Comparison of ENCODE assay signal across 8 cellular contexts in genomic region chr6:144036064-144036873, GRCh38. TPM values are rescaled to one million over a fixed set of nuclear protein-coding genes. Genes with fewer than 3 reads are reported as not detected.
DNase-seq lines count a peak whose midpoint lies in the region; ATAC-seq, FAIRE-seq and TF ChIP-seq lines count a peak whose summit lies in the region.

No MANE protein-coding gene starts in this region.

- TF ChIP-seq RAD21 in GM12878 (IDR thresholded peaks at IDR 0.05; ENCODE audit: insufficient read depth, low read depth, low read length) = peak; percentile 49

- H2AFZ ChIP-seq in GM12878 (ENCODE audit: control insufficient read depth, low read depth, low read length) = peak overlapping the region; percentile 77

- no peaks in the 10 kb centered on the region for H3K36me3 ChIP-seq in CD4-positive, CD25-positive, alpha-beta regulatory T cell (ENCODE audit: control insufficient read depth, insufficient read depth, low read length)
- no peaks in the 10 kb centered on the region for H3K36me3 ChIP-seq in GM12878 (ENCODE audit: control insufficient read depth in 2 of 2, insufficient read depth in 2 of 2, low read length in 1 of 2)
- H3K36me3 ChIP-seq in thymus (ENCODE audit: control insufficient read depth, insufficient read depth) = no peaks in the 10 kb centered on the region

- peak in 1 of 3 donors; percentile 50 for DNase-seq in CD4-positive, CD25-positive, alpha-beta regulatory T cell
- no peak for DNase-seq in GM12878 (ENCODE audit: low read depth, low spot score)
- DNase-seq in left kidney (ENCODE audit: low read depth, low spot score) = peak; percentile 59
- DNase-seq in SHP77 (lab: John Stamatoyannopoulos, UW) = no peak
- DNase-seq in HT-29 (ENCODE audit: low spot score) = no peak

- intact Hi-C loops in GM12878 (cut with micrococcal nuclease; ENCODE audit: unreplicated experiment) = no loop called here

- SMC1A ChIA-PET in GM12878 (lab: Charles Lee; ENCODE audit: uncharacterized antibody, unreplicated experiment) = interaction anchor here (0.5 to 1.5 kb wide), 5 partner anchors 8 to 97 kb away, joined by 3 to 6 read pairs (median 3); no protein-coding TSS in a partner anchor

- peak overlapping the region; percentile 46; the same call in 1 of the 2 replicates for H3K9ac ChIP-seq in GM12878 (ENCODE audit: control insufficient read depth, insufficient read depth, low read length)

- no peaks in the 10 kb centered on the region for H3K9me3 ChIP-seq in CD4-positive, CD25-positive, alpha-beta regulatory T cell (ENCODE audit: control insufficient read depth in 2 of 2, low read length in 2 of 2)
- peaks cover 2% of the 10 kb centered on the region; the same call in 2 of the 3 replicates for H3K9me3 ChIP-seq in GM12878 (replicated peaks; ENCODE audit: control insufficient read depth, insufficient read depth, low read length)
- H3K9me3 ChIP-seq in thymus (ENCODE audit: control insufficient read depth) = no peaks in the 10 kb centered on the region

- H3K27me3 ChIP-seq in CD4-positive, CD25-positive, alpha-beta regulatory T cell (ENCODE audit: control insufficient read depth, insufficient read depth, low read length) = no peaks in the 10 kb centered on the region
- H3K27me3 ChIP-seq in GM12878 (replicated peaks in 1 of 2; ENCODE audit: control insufficient read depth in 2 of 2, insufficient read depth in 2 of 2, low read length in 1 of 2) (no peaks in the 10 kb centered on the region), thymus (ENCODE audit: control insufficient read depth, insufficient read depth) (no peaks in the 10 kb centered on the region)

- FAIRE-seq in GM12878 (lab: Jason Lieb, UNC) = no peak

- TF ChIP-seq POLR2A in GM12878 (IDR thresholded peaks at IDR 0.05; ENCODE audit: low read depth, low read length) = no peak

- H3K4me3 Mint-ChIP-seq in CD4-positive, CD25-positive, alpha-beta regulatory T cell = peak overlapping the region in 3 of 4 donors; percentile 4 to 34 (median 33)

- no peaks in the 10 kb centered on the region for H4K20me1 ChIP-seq in GM12878 (ENCODE audit: control insufficient read depth, insufficient read depth)

- RAD21 ChIA-PET in GM12878 (lab: Charles Lee; ENCODE audit: unreplicated experiment) = no interaction called here

- H3K36me3 Mint-ChIP-seq in CD4-positive, CD25-positive, alpha-beta regulatory T cell = no peaks in the 10 kb centered on the region

- in situ Hi-C loops in GM12878 (cut with MboI) = no loop called here

- TF ChIP-seq EP300 in GM12878 (IDR thresholded peaks at IDR 0.05; ENCODE audit: borderline replicate concordance in 1 of 2, control insufficient read depth in 1 of 2, low read depth in 2 of 2, low read length in 2 of 2) = no peak

- no TSS peak for BruUV-seq in GM12878 (replicated peaks; lab: Mats Ljungman, UMichigan)

- peak overlapping the region in 2 of 3 donors; percentile 18 to 52 for H3K27ac Mint-ChIP-seq in CD4-positive, CD25-positive, alpha-beta regulatory T cell

- 78% methylated on average over 8 of the region's 8 CpGs for WGBS in GM12878 (ENCODE audit: insufficient coverage, insufficient replicate concordance, low lambda C conversion rate, missing lambda C conversion rate)
- WGBS in thymus = 16% methylated on average over 8 of the region's 8 CpGs

- peaks cover 0 to 4% (median 1%) of the 10 kb centered on the region in 7 donors for H3K9me3 Mint-ChIP-seq in CD4-positive, CD25-positive, alpha-beta regulatory T cell

- peak overlapping the region; percentile 78 for H3K4me2 ChIP-seq in GM12878 (ENCODE audit: control insufficient read depth, insufficient read depth)

- peaks cover 0 to 17% (median 9%) of the 10 kb centered on the region in 4 donors for H3K4me1 Mint-ChIP-seq in CD4-positive, CD25-positive, alpha-beta regulatory T cell

- no peaks in the 10 kb centered on the region for H3K4me1 ChIP-seq in CD4-positive, CD25-positive, alpha-beta regulatory T cell (ENCODE audit: control insufficient read depth, insufficient read depth, low read length, poor library complexity, severe bottlenecking)
- H3K4me1 ChIP-seq in GM12878 (ENCODE audit: control insufficient read depth, insufficient read depth, low read length) (no peaks in the 10 kb centered on the region; the same call in 1 of the 2 replicates), thymus (ENCODE audit: control insufficient read depth, insufficient read depth, low read length) (peaks cover 10% of the 10 kb centered on the region)

- POLR2A ChIA-PET in GM12878 (lab: Charles Lee) = no interaction called here

- peak; percentile 28 to 43 for ATAC-seq in CD4-positive, CD25-positive, alpha-beta regulatory T cell (ENCODE audit: low read depth in 2 of 2)
- ATAC-seq in GM19452 (IDR thresholded peaks at IDR 0.05; ENCODE audit: unreplicated experiment) (peak; percentile 83), HG03521 (IDR thresholded peaks at IDR 0.05; ENCODE audit: unreplicated experiment) (peak; percentile 83), GM12878 (peak; percentile 77)

- no peak overlapping the region for H3K27ac ChIP-seq in CD4-positive, CD25-positive, alpha-beta regulatory T cell (ENCODE audit: insufficient read depth, low read length, poor library complexity, severe bottlenecking)
- H3K27ac ChIP-seq in GM12878 (ENCODE audit: control insufficient read depth, insufficient read depth) (no peak overlapping the region; the same call in 1 of the 2 replicates), thymus (ENCODE audit: low read depth) (peak overlapping the region; percentile 74)

- peak overlapping the region; percentile 13 for H3K4me3 ChIP-seq in CD4-positive, CD25-positive, alpha-beta regulatory T cell (ENCODE audit: low read depth, low read length)
- H3K4me3 ChIP-seq in GM12878 (no peak overlapping the region), thymus (ENCODE audit: low read length) (peak overlapping the region; percentile 25)

- peak in 2 of 3 experiments; percentile 16 to 23; a peak in 2 of 6 replicates for TF ChIP-seq CTCF in GM12878 (IDR thresholded peaks at IDR 0.05 in 2 of 3, conservative IDR thresholded peaks at IDR 0.05 in 1 of 3; ENCODE audit: control insufficient read depth in 2 of 3, extremely low read depth in 1 of 3, insufficient read depth in 1 of 3, low read depth in 3 of 3, low read length in 3 of 3)

- peaks cover 6% of the 10 kb centered on the region for H3K27me3 Mint-ChIP-seq in CD4-positive, CD25-positive, alpha-beta regulatory T cell

- H3K79me2 ChIP-seq in GM12878 (ENCODE audit: control insufficient read depth, insufficient read depth, low read length) = no peaks in the 10 kb centered on the region

- CTCF ChIA-PET in GM12878 (lab: Yijun Ruan, JAX) = interaction anchor here (0.6 to 2.4 kb wide), 4 partner anchors 22 to 182 kb away, joined by 3 to 6 read pairs (median 6); no protein-coding TSS in a partner anchor

TF ChIP-seq in GM12878, 131 proteins besides CTCF, POLR2A, EP300 and RAD21:
- TF ChIP-seq RBBP5 (conservative IDR thresholded peaks at IDR 0.05) (no peak), HDAC2 (IDR thresholded peaks at IDR 0.05) (no peak), KDM1A (IDR thresholded peaks at IDR 0.05; ENCODE audit: borderline replicate concordance) (no peak)

RNA-seq across cellular contexts. Expression of gene PLAGL1, which starts 28.2 kb away (rescaled TPM):
- total RNA-seq in CD4-positive, CD25-positive, alpha-beta regulatory T cell = 2.8 TPM
- 1 to 10 TPM; 1.4 to 4.7 (median 2.6) TPM for polyA plus RNA-seq in CD4-positive, CD25-positive, alpha-beta regulatory T cell
- total RNA-seq in GM12878 (2013; cell fraction: nucleolus; rRNA removed) = 56.9 and 63.3 TPM in 2 replicates
- 3.3 and 5.4 TPM in 2 replicates for total RNA-seq in GM12878 (2014; rRNA removed)
- 3.7 and 4.1 TPM in 2 replicates for total RNA-seq in GM12878 (2014; rRNA removed; fragmentation: Illumina TruSeq; extraction: Trizol)
- total RNA-seq in GM12878 (2021) = 7.5 and 8.5 TPM in 2 replicates
- 9.9 TPM for polyA plus RNA-seq in GM12878 (2011; ENCODE audit: low read depth)
- 16.6 and 19.1 TPM in 2 replicates for polyA plus RNA-seq in GM12878 (2011; rRNA removed)
- 14.1 and 15.7 TPM in 2 replicates for polyA plus RNA-seq in GM12878 (2011; cell fraction: cytosol; rRNA removed)
- polyA plus RNA-seq in GM12878 (2011; cell fraction: nucleus; rRNA removed) = 64.4 and 82.1 TPM in 2 replicates
- 11.5 and 14.1 TPM in 2 replicates for polyA plus RNA-seq in GM12878 (2012)
- polyA plus RNA-seq in GM12878 (2014; fragmentation: Illumina TruSeq; extraction: Trizol) = 6.4 and 8.8 TPM in 2 replicates
- polyA plus RNA-seq in GM12878 (2014; fragmentation: Nextera tagmentation; extraction: Ambion mirVana) = 1 to 10 TPM; 2.6 to 2.8 TPM
- 6.0 and 7.4 TPM in 2 replicates for polyA plus RNA-seq in GM12878 (2014; rRNA removed)
- 1 to 10 TPM; 5.1 to 7.3 TPM for polyA plus RNA-seq in GM12878 (2016; fragmentation: Nextera tagmentation; extraction: Ambion mirVana)
- 22.5 and 23.1 TPM in 2 replicates for polyA minus RNA-seq in GM12878 (2011; rRNA and poly(A)+ RNA removed)
- 5.1 and 6.9 TPM in 2 replicates for polyA minus RNA-seq in GM12878 (2011; cell fraction: cytosol; rRNA and poly(A)+ RNA removed)
- 28.7 and 30.2 TPM in 2 replicates for polyA minus RNA-seq in GM12878 (2011; cell fraction: nucleus; rRNA and poly(A)+ RNA removed)
- polyA plus RNA-seq in thymus = 9.8 TPM
- 0.13 TPM in 1 of 2 replicates, not detected in the other for total RNA-seq in HT-29 (2014; rRNA removed; shearing (Covaris generic))

RNA-seq across cellular contexts. Expression of gene SF3B5, which starts 59.1 kb away (rescaled TPM):
- total RNA-seq in CD4-positive, CD25-positive, alpha-beta regulatory T cell = 127 TPM
- 100 to 1,000 TPM; 440 to 448 (median 441) TPM for polyA plus RNA-seq in CD4-positive, CD25-positive, alpha-beta regulatory T cell
- 22.1 and 31.4 TPM in 2 replicates for total RNA-seq in GM12878 (2013; cell fraction: nucleolus; rRNA removed)
- total RNA-seq in GM12878 (2014; rRNA removed) (275 and 288 TPM in 2 replicates), GM12878 (2014; rRNA removed; fragmentation: Illumina TruSeq; extraction: Trizol) (208 and 220 TPM in 2 replicates), GM12878 (2021) (259 and 261 TPM in 2 replicates)
- 210 TPM for polyA plus RNA-seq in GM12878 (2011; ENCODE audit: low read depth)
- polyA plus RNA-seq in GM12878 (2011; rRNA removed) (131 and 269 TPM in 2 replicates), GM12878 (2014; fragmentation: Illumina TruSeq; extraction: Trizol) (107 and 336 TPM in 2 replicates), GM12878 (2014; fragmentation: Nextera tagmentation; extraction: Ambion mirVana) (100 to 1,000 TPM; 700 to 864 TPM), GM12878 (2014; rRNA removed) (346 and 373 TPM in 2 replicates), GM12878 (2016; fragmentation: Nextera tagmentation; extraction: Ambion mirVana) (100 to 1,000 TPM; 423 to 467 TPM), thymus (176 TPM)
- 502 and 575 TPM in 2 replicates for polyA plus RNA-seq in GM12878 (2011; cell fraction: cytosol; rRNA removed)
- polyA plus RNA-seq in GM12878 (2011; cell fraction: nucleus; rRNA removed) = 221 and 222 TPM in 2 replicates
- 198 and 217 TPM in 2 replicates for polyA plus RNA-seq in GM12878 (2012)
- 145 and 211 TPM in 2 replicates for polyA minus RNA-seq in GM12878 (2011; rRNA and poly(A)+ RNA removed)
- 58.7 and 78.2 TPM in 2 replicates for polyA minus RNA-seq in GM12878 (2011; cell fraction: cytosol; rRNA and poly(A)+ RNA removed)
- 61.8 and 82.0 TPM in 2 replicates for polyA minus RNA-seq in GM12878 (2011; cell fraction: nucleus; rRNA and poly(A)+ RNA removed)
- total RNA-seq in HT-29 (2014; rRNA removed; shearing (Covaris generic)) = 153 and 154 TPM in 2 replicates
